Comparison of ENCODE assay signal across 11 cellular contexts in genomic region chr22:24506802-24507438, GRCh38. TPM values are rescaled to one million over a fixed set of nuclear protein-coding genes. Genes with fewer than 3 reads are reported as not detected.
DNase-seq lines count a peak whose midpoint lies in the region; ATAC-seq and TF ChIP-seq lines count a peak whose summit lies in the region.
"Had no signal": no experiment of that assay in that cellular context is flagged by ENCODE, and none has a peak within 500 bp of the region (broad histone marks: within the 10 kb centered on the region; RNA-seq: fewer than 3 reads in every experiment).

No MANE protein-coding gene starts in this region.

- H3K36me3 ChIP-seq in mucosa of descending colon (ENCODE audit: low read depth) (no peaks in the 10 kb centered on the region), left ventricle myocardium inferior (no peaks in the 10 kb centered on the region)
- H3K36me3 ChIP-seq: pancreas, SJCRH30 had no signal

- H3K4me3 Mint-ChIP-seq in WTC11 = peak overlapping the region; percentile 46
- H3K4me3 Mint-ChIP-seq in activated T-helper 17 cell treated with anti-CD3 and anti-CD28 coated beads, Interleukin-2, amount 50 U/mL, for 72 hours = no peak overlapping the region
- H3K4me3 Mint-ChIP-seq in activated T-cell treated with anti-CD3 and anti-CD28 coated beads, Interleukin-2, amount 50 U/mL, for 72 hours = no peak overlapping the region
- H3K4me3 Mint-ChIP-seq: stimulated activated naive B cell treated with anti-CD40 and anti-IgM and Interleukin-4, amounts not matched to agents 10 μg/mL and 1 μg/mL and 100 μg/mL, for 72 hours had no signal

- TF ChIP-seq CTCF in WTC11 (IDR thresholded peaks at IDR 0.05) (no peak), mucosa of descending colon (IDR thresholded peaks at IDR 0.05) (no peak), left ventricle myocardium inferior (IDR thresholded peaks at IDR 0.05; ENCODE audit: borderline replicate concordance) (no peak)

- H3K4me1 ChIP-seq in mucosa of descending colon (ENCODE audit: low read depth) = peaks cover 15% of the 10 kb centered on the region
- H3K4me1 ChIP-seq in left ventricle myocardium inferior = peaks cover 33% of the 10 kb centered on the region

- CTCF ChIA-PET in WTC11 (lab: Charles Lee) = interaction anchor here (0.6 to 12.0 kb wide), 18 partner anchors 8 to 266 kb away, joined by 3 to 271 read pairs (median 5); partner anchors contain the start of genes ADORA2A, GUCD1 and UPB1

- peaks cover 23% of the 10 kb centered on the region for H3K4me1 Mint-ChIP-seq in WTC11
- H3K4me1 Mint-ChIP-seq in activated T-helper 17 cell treated with anti-CD3 and anti-CD28 coated beads, Interleukin-2, amount 50 U/mL, for 72 hours = no peaks in the 10 kb centered on the region
- peaks cover 32% of the 10 kb centered on the region for H3K4me1 Mint-ChIP-seq in activated T-cell treated with anti-CD3 and anti-CD28 coated beads, Interleukin-2, amount 50 U/mL, for 72 hours (ENCODE audit: low read depth)

- H3K4me3 ChIP-seq in mucosa of descending colon (no peak overlapping the region), left ventricle myocardium inferior (no peak overlapping the region)
- H3K4me3 ChIP-seq: pancreas, SJCRH30 had no signal

- H3K9me3 ChIP-seq in mucosa of descending colon = no peaks in the 10 kb centered on the region
- H3K9me3 ChIP-seq in left ventricle myocardium inferior (replicated peaks) = no peaks in the 10 kb centered on the region
- H3K9me3 ChIP-seq: pancreas, SJCRH30 had no signal

- intact Hi-C loops in mucosa of descending colon (cut with DNase I, micrococcal nuclease) = no loop called here
- intact Hi-C loops in left ventricle myocardium inferior (cut with micrococcal nuclease) = no loop called here

- peak; percentile 19 for ATAC-seq in WTC11
- peak; percentile 71 for ATAC-seq in mucosa of descending colon
- ATAC-seq in activated T-helper 17 cell treated with anti-CD3 and anti-CD28 coated beads, Interleukin-2, amount 50 U/mL, for 72 hours (replicated peaks) = no peak
- no peak for ATAC-seq in activated T-cell treated with anti-CD3 and anti-CD28 coated beads, Interleukin-2, amount 50 U/mL, for 72 hours (replicated peaks in 1 of 2)

- H3K27me3 Mint-ChIP-seq in WTC11 (ENCODE audit: low read depth) = no peaks in the 10 kb centered on the region
- peaks cover 4% of the 10 kb centered on the region for H3K27me3 Mint-ChIP-seq in activated T-helper 17 cell treated with anti-CD3 and anti-CD28 coated beads, Interleukin-2, amount 50 U/mL, for 72 hours
- H3K27me3 Mint-ChIP-seq in activated T-cell treated with anti-CD3 and anti-CD28 coated beads, Interleukin-2, amount 50 U/mL, for 72 hours (ENCODE audit: low read depth) = peaks cover 6% of the 10 kb centered on the region
- H3K27me3 Mint-ChIP-seq: stimulated activated naive B cell treated with anti-CD40 and anti-IgM and Interleukin-4, amounts not matched to agents 10 μg/mL and 1 μg/mL and 100 μg/mL, for 72 hours had no signal

- H3K27ac ChIP-seq in left ventricle myocardium inferior (replicated peaks) = no peak overlapping the region
- H3K27ac ChIP-seq: pancreas, SJCRH30 had no signal

- H3K9me3 Mint-ChIP-seq in WTC11 = no peaks in the 10 kb centered on the region
- H3K9me3 Mint-ChIP-seq in activated T-helper 17 cell treated with anti-CD3 and anti-CD28 coated beads, Interleukin-2, amount 50 U/mL, for 72 hours = no peaks in the 10 kb centered on the region
- H3K9me3 Mint-ChIP-seq in activated T-cell treated with anti-CD3 and anti-CD28 coated beads, Interleukin-2, amount 50 U/mL, for 72 hours = no peaks in the 10 kb centered on the region
- H3K9me3 Mint-ChIP-seq: stimulated activated naive B cell treated with anti-CD40 and anti-IgM and Interleukin-4, amounts not matched to agents 10 μg/mL and 1 μg/mL and 100 μg/mL, for 72 hours had no signal

- peak overlapping the region; percentile 81 for H3K27ac Mint-ChIP-seq in WTC11
- H3K27ac Mint-ChIP-seq in activated T-helper 17 cell treated with anti-CD3 and anti-CD28 coated beads, Interleukin-2, amount 50 U/mL, for 72 hours = no peak overlapping the region
- no peak overlapping the region for H3K27ac Mint-ChIP-seq in activated T-cell treated with anti-CD3 and anti-CD28 coated beads, Interleukin-2, amount 50 U/mL, for 72 hours
- H3K27ac Mint-ChIP-seq: stimulated activated naive B cell treated with anti-CD40 and anti-IgM and Interleukin-4, amounts not matched to agents 10 μg/mL and 1 μg/mL and 100 μg/mL, for 72 hours had no signal

- POLR2A ChIA-PET in WTC11 (lab: Charles Lee) = interaction anchor here (1.1 kb wide), 1 partner anchor 77 kb away, joined by 3 read pairs; no protein-coding TSS in a partner anchor

- no peaks in the 10 kb centered on the region for H3K27me3 ChIP-seq in left ventricle myocardium inferior (ENCODE audit: low read depth)
- H3K27me3 ChIP-seq: pancreas, SJCRH30 had no signal

- no peaks in the 10 kb centered on the region for H3K36me3 Mint-ChIP-seq in WTC11
- H3K36me3 Mint-ChIP-seq in activated T-helper 17 cell treated with anti-CD3 and anti-CD28 coated beads, Interleukin-2, amount 50 U/mL, for 72 hours (ENCODE audit: low read depth) = no peaks in the 10 kb centered on the region
- H3K36me3 Mint-ChIP-seq in activated T-cell treated with anti-CD3 and anti-CD28 coated beads, Interleukin-2, amount 50 U/mL, for 72 hours (ENCODE audit: insufficient read depth in 2 of 2) = no peaks in the 10 kb centered on the region
- H3K36me3 Mint-ChIP-seq: stimulated activated naive B cell treated with anti-CD40 and anti-IgM and Interleukin-4, amounts not matched to agents 10 μg/mL and 1 μg/mL and 100 μg/mL, for 72 hours had no signal

- DNase-seq in EL (peak; percentile 42), NCI-H1092 treated with DMSO at 0.1 percent for 48 hours (lab: John Stamatoyannopoulos, UW) (peak; percentile 88), WTC11 (ENCODE audit: low spot score) (no peak), mucosa of descending colon (no peak), left ventricle myocardium inferior (no peak), NCI-H526 treated with DMSO at 0.1 percent for 48 hours (lab: John Stamatoyannopoulos, UW) (no peak)
- no peak for DNase-seq in activated T-cell treated with anti-CD3 and anti-CD28 coated beads, Interleukin-2, amount 50 U/mL, for 72 hours
- DNase-seq: pancreas; stimulated activated naive B cell treated with anti-CD40 and anti-IgM and Interleukin-4, amounts not matched to agents 10 μg/mL and 1 μg/mL and 100 μg/mL, for 72 hours had no signal

TF ChIP-seq in WTC11, 78 proteins besides CTCF, POLR2A, EP300 and RAD21:
- no peak for TF ChIP-seq IRF1 (CRISPR knock-in tag; IDR thresholded peaks at IDR 0.05)
- 0 out of 2 replicates have a peak, but pooled peaks have one; percentile 34 for TF ChIP-seq FOXP4 (CRISPR knock-in tag; IDR thresholded peaks at IDR 0.05)

RNA-seq across cellular contexts. Expression of gene UPB1, which starts 11.8 kb away (rescaled TPM):
- 0.09 to 0.18 TPM (median 0.09 TPM) in 3 replicates for total RNA-seq in WTC11 (2021)
- total RNA-seq in mucosa of descending colon = under 1 TPM; 0.16 to 0.20 (median 0.19) TPM
- 1 to 10 TPM in 1 of 2 donors, not detected in 1; 1.5 TPM for total RNA-seq in activated T-helper 17 cell treated with anti-CD3 and anti-CD28 coated beads, Interleukin-2, amount 50 U/mL, for 72 hours
- 1.1 TPM for total RNA-seq in left ventricle myocardium inferior
- total RNA-seq in activated T-cell treated with anti-CD3 and anti-CD28 coated beads, Interleukin-2, amount 50 U/mL, for 72 hours = 1 to 10 TPM in 1 of 2 donors, under 1 TPM in 1; 0.26 to 1.2 TPM

RNA-seq across cellular contexts. Expression of gene GUCD1, which starts 48.0 kb away (rescaled TPM):
- total RNA-seq in WTC11 (2021) = 77.0 to 105 TPM (median 86.2 TPM) in 3 replicates
- 100 to 1,000 TPM; 188 to 243 (median 242) TPM for total RNA-seq in mucosa of descending colon
- 100 to 1,000 TPM in 1 of 2 donors, 10 to 100 TPM in 1; 90.4 to 158 TPM for total RNA-seq in activated T-helper 17 cell treated with anti-CD3 and anti-CD28 coated beads, Interleukin-2, amount 50 U/mL, for 72 hours
- 203 TPM for total RNA-seq in left ventricle myocardium inferior
- 10 to 100 TPM; 96.4 to 98.2 TPM for total RNA-seq in activated T-cell treated with anti-CD3 and anti-CD28 coated beads, Interleukin-2, amount 50 U/mL, for 72 hours

RNA-seq across cellular contexts. Expression of gene SNRPD3, which starts 48.9 kb away (rescaled TPM):
- 186 to 198 TPM (median 194 TPM) in 3 replicates for total RNA-seq in WTC11 (2021)
- 10 to 100 TPM; 56.6 to 77.6 (median 77.2) TPM for total RNA-seq in mucosa of descending colon
- total RNA-seq in activated T-helper 17 cell treated with anti-CD3 and anti-CD28 coated beads, Interleukin-2, amount 50 U/mL, for 72 hours = 100 to 1,000 TPM in 1 of 2 donors, 10 to 100 TPM in 1; 81.1 to 128 TPM
- 69.9 TPM for total RNA-seq in left ventricle myocardium inferior
- 10 to 100 TPM; 69.3 to 76.5 TPM for total RNA-seq in activated T-cell treated with anti-CD3 and anti-CD28 coated beads, Interleukin-2, amount 50 U/mL, for 72 hours

Comparison
In these comparisons a context has a peak if more than half of its experiments do, and no peak if none do; other contexts are left out.
1. DNase-seq: peak in EL (single experiment) and NCI-H1092 treated with DMSO at 0.1 percent for 48 hours (single experiment); none in WTC11 (single experiment), mucosa of descending colon (0 of 3), left ventricle myocardium inferior (single experiment), NCI-H526 treated with DMSO at 0.1 percent for 48 hours (single experiment) and activated T-cell treated with anti-CD3 and anti-CD28 coated beads, Interleukin-2, amount 50 U/mL, for 72 hours (0 of 2).
2. ATAC-seq: peak in WTC11 (single experiment) and mucosa of descending colon (single experiment); none in activated T-helper 17 cell treated with anti-CD3 and anti-CD28 coated beads, Interleukin-2, amount 50 U/mL, for 72 hours (single experiment) and activated T-cell treated with anti-CD3 and anti-CD28 coated beads, Interleukin-2, amount 50 U/mL, for 72 hours (0 of 2).